In genomic region chr3:196082471-196082971, GRCh38 we compare ENCODE assay signal across 8 cellular contexts. TPM values are rescaled to one million over a fixed set of nuclear protein-coding genes. Genes with fewer than 3 reads are reported as not detected.
DNase-seq lines count a peak whose midpoint lies in the region; ATAC-seq and TF ChIP-seq lines count a peak whose summit lies in the region.

No MANE protein-coding gene starts in this region.

- peak overlapping the region; percentile 96 for H3K4me3 Mint-ChIP-seq in natural killer cell

- H3K4me3 ChIP-seq in MM.1S (ENCODE audit: low read length) = peak overlapping the region; percentile 97
- H3K4me3 ChIP-seq in colonic mucosa = peak overlapping the region; percentile 87

- H3K27me3 ChIP-seq in MM.1S (replicated peaks; ENCODE audit: insufficient read depth, low read length) (no peaks in the 10 kb centered on the region), colonic mucosa (no peaks in the 10 kb centered on the region)

- intact Hi-C loops in colonic mucosa (cut with DNase I) = no loop called here
- intact Hi-C loops in natural killer cell (cut with micrococcal nuclease) = no loop called here

- peaks cover 12% of the 10 kb centered on the region for H3K4me1 ChIP-seq in MM.1S (ENCODE audit: low read length)
- peaks cover 6% of the 10 kb centered on the region for H3K4me1 ChIP-seq in colonic mucosa

- peak overlapping the region; percentile 83 for H3K4me2 ChIP-seq in MM.1S (ENCODE audit: low read depth, low read length)

- H3K9me2 ChIP-seq in MM.1S (replicated peaks; ENCODE audit: insufficient read depth, low read length) = no peaks in the 10 kb centered on the region

- H3K36me3 Mint-ChIP-seq in natural killer cell = no peaks in the 10 kb centered on the region

- peak overlapping the region; percentile 80 for H2AFZ ChIP-seq in MM.1S (ENCODE audit: low read length)

- H3K9me3 ChIP-seq in MM.1S (replicated peaks; ENCODE audit: insufficient read depth, low read length) (no peaks in the 10 kb centered on the region), colonic mucosa (no peaks in the 10 kb centered on the region)

- H3K27ac Mint-ChIP-seq in natural killer cell = peak overlapping the region; percentile 80 to 95

- H3K36me3 ChIP-seq in MM.1S (replicated peaks; ENCODE audit: insufficient read depth, low read length) (peaks cover 4% of the 10 kb centered on the region), colonic mucosa (no peaks in the 10 kb centered on the region)

- no peaks in the 10 kb centered on the region for H3K9me3 Mint-ChIP-seq in natural killer cell

- DNase-seq in GM10248 (ENCODE audit: extremely low spot score) (peak; percentile 31), MM.1S (no peak), colonic mucosa (peak; percentile 39), natural killer cell (no peak)
- DNase-seq in stimulated activated CD4-positive, alpha-beta T cell treated with anti-CD3 and anti-CD28 coated beads, Interleukin-4, amount 100 ng/mL, for 4 hours = no peak
- DNase-seq in stimulated activated CD4-positive, alpha-beta T cell treated with anti-CD3 and anti-CD28 coated beads, Interleukin-4, amount 100 ng/mL, for 24 hours = no peak

- ATAC-seq in natural killer cell (no peak), GM18511 (IDR thresholded peaks at IDR 0.05; ENCODE audit: unreplicated experiment) (no peak), GM18498 (IDR thresholded peaks at IDR 0.05; ENCODE audit: unreplicated experiment) (no peak)

- H3K9ac ChIP-seq in MM.1S (ENCODE audit: low read length) = peak overlapping the region; percentile 98
- peak overlapping the region; percentile 61 to 99 for H3K9ac ChIP-seq in colonic mucosa (ENCODE audit: low read depth in 2 of 2, low read length in 2 of 2)

- CTCF ChIA-PET in GM10248 (lab: Yijun Ruan, JAX) = interaction anchor here (1.4 kb wide), 1 partner anchor 9 kb away, joined by 5 read pairs; no protein-coding TSS in a partner anchor

- POLR2A ChIA-PET in GM10248 (lab: Yijun Ruan, JAX) = no interaction called here

- peaks cover 16% of the 10 kb centered on the region for H3F3A ChIP-seq in MM.1S (ENCODE audit: insufficient read depth, low read length)

- H3K27ac ChIP-seq in MM.1S (ENCODE audit: low read length) (peak overlapping the region; percentile 91), colonic mucosa (peak overlapping the region; percentile 95)

- peaks cover 44% of the 10 kb centered on the region for H3K79me2 ChIP-seq in MM.1S (ENCODE audit: low read length)

- peaks cover 28% of the 10 kb centered on the region for H4K20me1 ChIP-seq in MM.1S (ENCODE audit: insufficient read depth, low read length)

- peaks cover 9 to 21% of the 10 kb centered on the region in 2 donors for H3K4me1 Mint-ChIP-seq in natural killer cell

- TF ChIP-seq CTCF in GM10248 (IDR thresholded peaks at IDR 0.05; ENCODE audit: control extremely low read depth, extremely low read depth, low read depth, missing control alignments) = no peak
- TF ChIP-seq CTCF in MM.1S (IDR thresholded peaks at IDR 0.05; ENCODE audit: low read length) = no peak
- TF ChIP-seq CTCF in colonic mucosa (IDR thresholded peaks at IDR 0.05) = no peak
- TF ChIP-seq CTCF in natural killer cell (IDR thresholded peaks at IDR 0.05) = no peak

- no peaks in the 10 kb centered on the region for H3K27me3 Mint-ChIP-seq in natural killer cell (ENCODE audit: low read depth in 2 of 2)

RNA-seq across cellular contexts. Expression of gene TFRC, which starts 0.6 kb away (rescaled TPM):
- total RNA-seq in colonic mucosa (100 to 1,000 TPM; 132 to 282 TPM), natural killer cell (100 to 1,000 TPM in 1 of 3 donors, 10 to 100 TPM in 2; 74.3 to 111 (median 78.3) TPM)

Comparison
In these comparisons a context has a peak if more than half of its experiments do, and no peak if none do; other contexts are left out.
1. DNase-seq: peak in GM10248 (single experiment) and colonic mucosa (single experiment); none in MM.1S (single experiment), natural killer cell (single experiment), stimulated activated CD4-positive, alpha-beta T cell treated with anti-CD3 and anti-CD28 coated beads, Interleukin-4, amount 100 ng/mL, for 4 hours (0 of 2) and stimulated activated CD4-positive, alpha-beta T cell treated with anti-CD3 and anti-CD28 coated beads, Interleukin-4, amount 100 ng/mL, for 24 hours (single experiment).